ENCODE assay signal across 1 cellular context in the genomic region with DNA sequence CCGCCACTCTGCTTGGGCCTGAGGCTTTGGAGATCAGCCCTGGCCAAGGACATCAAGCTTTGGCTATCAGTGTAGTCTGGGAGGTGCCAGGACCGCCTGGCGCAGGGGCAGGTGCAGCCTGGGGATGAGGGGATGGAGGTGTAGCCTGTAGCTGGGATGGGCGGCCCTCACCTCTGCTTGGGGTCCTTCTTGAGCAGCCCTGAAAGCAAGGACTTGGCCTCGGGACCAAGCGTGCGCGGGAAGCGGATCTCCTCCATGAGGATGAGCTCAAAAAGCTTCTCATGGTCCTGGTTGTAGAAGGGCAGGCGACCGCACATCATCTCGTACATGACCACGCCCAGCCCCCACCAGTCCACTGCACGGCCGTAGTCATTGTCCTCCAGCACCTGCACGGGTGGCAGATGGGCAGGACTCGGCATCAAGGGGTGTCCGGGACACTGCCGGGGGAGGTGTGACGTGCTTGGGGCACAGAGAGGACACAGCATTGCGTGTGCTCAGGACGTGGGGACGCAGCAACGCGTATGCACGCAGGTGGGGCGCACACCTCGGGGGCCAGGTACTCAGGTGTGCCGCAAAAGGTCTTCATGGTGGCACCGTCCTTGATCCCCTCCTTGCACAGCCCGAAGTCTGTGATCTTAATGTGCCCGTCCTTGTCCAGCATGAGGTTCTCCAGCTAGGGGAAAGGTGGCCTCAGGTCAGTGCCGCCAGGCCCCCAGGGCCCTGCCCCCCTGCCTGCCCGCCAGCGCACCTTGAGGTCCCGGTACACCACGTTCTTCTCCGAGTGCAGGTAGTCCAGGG.
TF ChIP-seq lines count a peak whose summit lies in the region.

No MANE protein-coding gene starts in this region.

TF ChIP-seq in IMR-90, 13 proteins besides CTCF, POLR2A, EP300 and RAD21:
- TF ChIP-seq MAZ (IDR thresholded peaks at IDR 0.05; ENCODE audit: borderline replicate concordance, low read depth, low read length) = no peak
TF ChIP-seq in IMR-90: peak in this region for 0.
